3 cellular contexts compared by ENCODE assay signal in genomic region chr10:46440943-46441342, GRCh38. TPM values are rescaled to one million over a fixed set of nuclear protein-coding genes. Genes with fewer than 3 reads are reported as not detected.
"Had no signal": no experiment of that assay in that cellular context is flagged by ENCODE, and none has a peak within 500 bp of the region (broad histone marks: within the 10 kb centered on the region; RNA-seq: fewer than 3 reads in every experiment).

No MANE protein-coding gene starts in this region.

RNA-seq across cellular contexts. Expression of gene NPY4R, which starts 24.8 kb away (rescaled TPM):
- total RNA-seq: activated CD8-positive, alpha-beta T cell treated with anti-CD3 and anti-CD28 coated beads, Interleukin-2, amount 10 ng/mL, durations not matched to agents 7 days and 5 days; activated naive CD8-positive, alpha-beta T cell treated with anti-CD3 and anti-CD28 coated beads, Interleukin-2, amount 10 ng/mL, durations not matched to agents 7 days and 5 days; SK-MEL-5 had no signal
